10 cellular contexts compared by ENCODE assay signal in the genomic region with DNA sequence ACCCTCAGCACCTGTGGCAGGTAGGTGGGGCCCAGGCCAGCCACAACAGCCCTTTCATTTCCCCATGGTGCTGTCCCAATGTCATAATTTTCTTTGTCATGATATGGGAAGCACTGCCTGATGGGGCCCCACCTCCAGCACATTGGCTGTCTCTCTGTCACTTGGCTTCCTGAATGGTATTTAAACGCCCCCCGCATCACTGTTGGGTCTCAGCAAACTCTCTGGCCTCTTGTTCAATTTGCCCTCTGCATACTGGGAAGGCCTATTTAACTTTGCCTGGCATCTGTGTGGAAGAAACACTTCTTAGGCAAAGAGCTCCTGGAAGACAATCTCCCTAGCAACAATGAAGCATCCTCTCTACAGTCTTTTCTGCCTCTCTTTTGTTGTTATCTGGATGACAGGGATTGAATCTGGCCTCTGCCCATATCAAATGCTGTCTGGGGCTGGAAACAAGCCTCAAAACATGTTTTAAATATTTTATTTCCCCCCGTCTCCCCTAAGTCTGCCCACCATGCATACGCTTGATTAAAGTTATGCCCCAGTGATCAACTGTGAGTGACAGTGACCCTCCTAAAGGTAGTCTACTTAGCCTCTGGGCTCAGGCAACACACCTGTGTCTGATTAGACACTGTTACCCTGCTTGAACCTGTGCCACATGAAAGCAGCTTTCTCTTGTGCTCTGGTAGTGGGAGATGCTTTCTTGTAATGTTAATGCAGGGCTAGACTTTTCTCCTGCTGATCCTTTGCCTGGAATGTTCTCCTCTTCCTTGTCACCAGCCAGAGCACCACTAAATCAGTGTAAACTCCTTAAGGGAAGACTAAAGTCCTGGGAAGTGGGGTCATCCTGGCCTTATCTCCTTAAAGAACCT. TPM values are rescaled to one million over a fixed set of nuclear protein-coding genes. Genes with fewer than 3 reads are reported as not detected.
DNase-seq lines count a peak whose midpoint lies in the region; ATAC-seq, FAIRE-seq and TF ChIP-seq lines count a peak whose summit lies in the region.
"Had no signal": no experiment of that assay in that cellular context is flagged by ENCODE, and none has a peak within 500 bp of the region (broad histone marks: within the 10 kb centered on the region; RNA-seq: fewer than 3 reads in every experiment).

No MANE protein-coding gene starts in this region.

- peak overlapping the region; percentile 45 for H3K4me3 Mint-ChIP-seq in activated naive CD4-positive, alpha-beta T cell treated with anti-CD3 and anti-CD28 coated beads, Interleukin-2, amount 50 U/mL, for 24 hours
- no peak overlapping the region for H3K4me3 Mint-ChIP-seq in activated naive CD4-positive, alpha-beta T cell treated with anti-CD3 and anti-CD28 coated beads, Interleukin-2, amount 10 ng/mL, durations not matched to agents 7 days and 5 days
- no peak overlapping the region for H3K4me3 Mint-ChIP-seq in astrocyte (ENCODE audit: unreplicated experiment)

- peaks cover 6% of the 10 kb centered on the region for H3K79me2 ChIP-seq in astrocyte (ENCODE audit: insufficient read depth, low read length)

- ATAC-seq in HG03108 (IDR thresholded peaks at IDR 0.05; ENCODE audit: unreplicated experiment) (peak; percentile 17), HG03159 (IDR thresholded peaks at IDR 0.05; ENCODE audit: unreplicated experiment) (no peak)

- no peak for FAIRE-seq in astrocyte (lab: Jason Lieb, UNC)

- TF ChIP-seq CTCF in astrocyte (IDR thresholded peaks at IDR 0.05; ENCODE audit: insufficient read depth, low read depth, low read length), result no peak
- no peak for TF ChIP-seq CTCF in esophagus squamous epithelium (IDR thresholded peaks at IDR 0.05)

- H3K27me3 Mint-ChIP-seq in activated naive CD4-positive, alpha-beta T cell treated with anti-CD3 and anti-CD28 coated beads, Interleukin-2, amount 50 U/mL, for 24 hours, result no peaks in the 10 kb centered on the region
- no peaks in the 10 kb centered on the region for H3K27me3 Mint-ChIP-seq in activated naive CD4-positive, alpha-beta T cell treated with anti-CD3 and anti-CD28 coated beads, Interleukin-2, amount 10 ng/mL, durations not matched to agents 7 days and 5 days
- H3K27me3 Mint-ChIP-seq in astrocyte (ENCODE audit: low read depth, unreplicated experiment), result no peaks in the 10 kb centered on the region

- H3K4me1 Mint-ChIP-seq in activated naive CD4-positive, alpha-beta T cell treated with anti-CD3 and anti-CD28 coated beads, Interleukin-2, amount 50 U/mL, for 24 hours, result peaks cover 58% of the 10 kb centered on the region
- peaks cover 31% of the 10 kb centered on the region for H3K4me1 Mint-ChIP-seq in activated naive CD4-positive, alpha-beta T cell treated with anti-CD3 and anti-CD28 coated beads, Interleukin-2, amount 10 ng/mL, durations not matched to agents 7 days and 5 days
- peaks cover 15% of the 10 kb centered on the region for H3K4me1 Mint-ChIP-seq in astrocyte (ENCODE audit: low read depth, unreplicated experiment)

- intact Hi-C loops in esophagus squamous epithelium (cut with DNase I), result no loop called here

- H3K9me3 ChIP-seq in astrocyte (ENCODE audit: insufficient read depth, low read depth, low read length) (no peaks in the 10 kb centered on the region), thymus (ENCODE audit: control insufficient read depth) (no peaks in the 10 kb centered on the region), esophagus squamous epithelium (no peaks in the 10 kb centered on the region)

- peak overlapping the region; percentile 47 for H3K27ac ChIP-seq in astrocyte (ENCODE audit: low read depth, low read length)
- peak overlapping the region; percentile 25 for H3K27ac ChIP-seq in thymus (ENCODE audit: low read depth)
- H3K27ac ChIP-seq in esophagus squamous epithelium, result peak overlapping the region in 1 of 4 donors; percentile 8

- peak overlapping the region; percentile 52 for H3K27ac Mint-ChIP-seq in activated naive CD4-positive, alpha-beta T cell treated with anti-CD3 and anti-CD28 coated beads, Interleukin-2, amount 50 U/mL, for 24 hours
- H3K27ac Mint-ChIP-seq in activated naive CD4-positive, alpha-beta T cell treated with anti-CD3 and anti-CD28 coated beads, Interleukin-2, amount 10 ng/mL, durations not matched to agents 7 days and 5 days, result no peak overlapping the region
- H3K27ac Mint-ChIP-seq in astrocyte (ENCODE audit: unreplicated experiment), result peak overlapping the region; percentile 68

- no peak overlapping the region for H3K4me2 ChIP-seq in astrocyte (ENCODE audit: low read length)

- H3K4me1 ChIP-seq in astrocyte (ENCODE audit: insufficient read depth, low read length) (peaks cover 18% of the 10 kb centered on the region), thymus (ENCODE audit: control insufficient read depth, insufficient read depth, low read length) (peaks cover 30% of the 10 kb centered on the region), esophagus squamous epithelium (peaks cover 0 to 21% (median 6%) of the 10 kb centered on the region in 3 donors)

- H2AFZ ChIP-seq in astrocyte (ENCODE audit: low read depth, low read length), result no peak overlapping the region

- WGBS in thymus, result 88% methylated on average over 4 of the region's 4 CpGs
- 85% methylated on average over 3 to 4 of the region's 4 CpGs for WGBS in esophagus squamous epithelium, 2 donors

- no peaks in the 10 kb centered on the region for H3K9me3 Mint-ChIP-seq in activated naive CD4-positive, alpha-beta T cell treated with anti-CD3 and anti-CD28 coated beads, Interleukin-2, amount 50 U/mL, for 24 hours
- H3K9me3 Mint-ChIP-seq in activated naive CD4-positive, alpha-beta T cell treated with anti-CD3 and anti-CD28 coated beads, Interleukin-2, amount 10 ng/mL, durations not matched to agents 7 days and 5 days, result no peaks in the 10 kb centered on the region
- H3K9me3 Mint-ChIP-seq in astrocyte (ENCODE audit: unreplicated experiment), result no peaks in the 10 kb centered on the region

- CTCF ChIA-PET in activated naive CD4-positive, alpha-beta T cell treated with anti-CD3 and anti-CD28 coated beads, Interleukin-2, amount 10 ng/mL, durations not matched to agents 7 days and 5 days (lab: Charles Lee), result no interaction called here

- H3K36me3 Mint-ChIP-seq in activated naive CD4-positive, alpha-beta T cell treated with anti-CD3 and anti-CD28 coated beads, Interleukin-2, amount 50 U/mL, for 24 hours, result peaks cover 8% of the 10 kb centered on the region
- H3K36me3 Mint-ChIP-seq in activated naive CD4-positive, alpha-beta T cell treated with anti-CD3 and anti-CD28 coated beads, Interleukin-2, amount 10 ng/mL, durations not matched to agents 7 days and 5 days, result peaks cover 6% of the 10 kb centered on the region
- H3K36me3 Mint-ChIP-seq in astrocyte (ENCODE audit: low read depth, unreplicated experiment), result peaks cover 3% of the 10 kb centered on the region

- no peaks in the 10 kb centered on the region for H4K20me1 ChIP-seq in astrocyte (ENCODE audit: insufficient read depth, low read length)

- no peaks in the 10 kb centered on the region for H3K27me3 ChIP-seq in astrocyte (ENCODE audit: insufficient read depth, low read length)
- no peaks in the 10 kb centered on the region for H3K27me3 ChIP-seq in thymus (ENCODE audit: control insufficient read depth, insufficient read depth)
- H3K27me3 ChIP-seq in esophagus squamous epithelium, result no peaks in the 10 kb centered on the region

- peaks cover 5% of the 10 kb centered on the region for H3K36me3 ChIP-seq in astrocyte (ENCODE audit: insufficient read depth, low read length)
- H3K36me3 ChIP-seq in thymus (ENCODE audit: control insufficient read depth, insufficient read depth), result no peaks in the 10 kb centered on the region
- H3K36me3 ChIP-seq in esophagus squamous epithelium, result no peaks in the 10 kb centered on the region

- H3K9ac ChIP-seq in astrocyte (ENCODE audit: low read length), result no peak overlapping the region

- DNase-seq in activated naive CD4-positive, alpha-beta T cell treated with anti-CD3 and anti-CD28 coated beads, Interleukin-2, amount 10 ng/mL, durations not matched to agents 7 days and 5 days, result no peak
- no peak for DNase-seq in astrocyte (ENCODE audit: low read depth)
- DNase-seq in esophagus squamous epithelium (lab: John Stamatoyannopoulos, UW), result no peak
- DNase-seq in NCI-H748 (lab: John Stamatoyannopoulos, UW; ENCODE audit: unreplicated experiment), result no peak
- DNase-seq: glutamatergic neuron, NCI-H524 treated with DMSO at 0.1 percent for 48 hours had no signal

- H3K4me3 ChIP-seq in astrocyte (ENCODE audit: insufficient read depth, low read depth, low read length), result no peak overlapping the region
- H3K4me3 ChIP-seq in thymus (ENCODE audit: low read length), result no peak overlapping the region
- no peak overlapping the region for H3K4me3 ChIP-seq in esophagus squamous epithelium

- TF ChIP-seq POLR2A in esophagus squamous epithelium (IDR thresholded peaks at IDR 0.05), result no peak

RNA-seq across cellular contexts. Expression of a gene that starts 35.0 kb away (rescaled TPM):
- 94.3 and 102 TPM in 2 replicates for total RNA-seq in astrocyte
- 19.1 TPM for polyA plus RNA-seq in thymus
- total RNA-seq in esophagus squamous epithelium, result 10 to 100 TPM in 2 of 4 donors, 1 to 10 TPM in 1, under 1 TPM in 1; 0.57 to 16.2 (median 9.9) TPM
